In the genomic region with DNA sequence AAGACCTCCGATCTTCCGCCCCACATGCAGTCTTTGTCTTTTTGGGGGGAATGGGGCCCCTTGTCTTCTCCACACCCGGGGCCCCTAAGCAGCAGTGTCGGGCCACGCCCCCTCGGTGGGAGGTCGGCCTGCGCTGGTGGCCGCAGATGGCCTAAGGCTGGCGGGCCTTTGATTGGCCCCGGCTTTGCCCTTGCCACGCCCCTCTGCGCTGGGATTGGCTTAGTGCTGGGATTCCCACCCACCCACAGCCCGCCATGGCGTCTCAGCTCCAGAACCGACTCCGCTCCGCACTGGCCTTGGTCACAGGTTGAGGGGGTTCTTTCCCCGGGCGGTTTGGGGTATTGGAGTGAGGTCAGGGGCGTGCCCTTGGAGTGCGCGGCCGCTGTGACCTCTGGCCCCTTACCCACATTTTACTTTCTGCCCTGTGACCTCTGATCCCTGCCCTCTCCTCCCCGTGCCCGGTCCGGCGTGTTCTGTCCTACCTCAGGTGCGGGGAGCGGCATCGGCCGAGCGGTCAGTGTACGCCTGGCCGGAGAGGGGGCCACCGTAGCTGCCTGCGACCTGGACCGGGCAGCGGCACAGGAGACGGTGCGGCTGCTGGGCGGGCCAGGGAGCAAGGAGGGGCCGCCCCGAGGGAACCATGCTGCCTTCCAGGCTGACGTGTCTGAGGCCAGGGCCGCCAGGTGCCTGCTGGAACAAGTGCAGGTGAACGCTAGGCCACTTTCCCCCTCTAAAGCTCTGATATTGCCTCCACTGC, we compare ENCODE assay signal across 8 cellular contexts. TPM values are rescaled to one million over a fixed set of nuclear protein-coding genes. Genes with fewer than 3 reads are reported as not detected.
DNase-seq lines count a peak whose midpoint lies in the region; ATAC-seq, FAIRE-seq and TF ChIP-seq lines count a peak whose summit lies in the region.

A gene (plus strand): TSS at position 241 of the 757 bp plus-strand sequence. CDS start 14 bp downstream, at position 255.

- peaks cover 13% of the 10 kb centered on the region for H3K36me3 ChIP-seq in bronchial epithelial cell (ENCODE audit: control insufficient read depth, insufficient read depth, low read length)

- FAIRE-seq in bronchial epithelial cell (lab: Jason Lieb, UNC): no peak

- H3K27me3 ChIP-seq in bronchial epithelial cell (ENCODE audit: control insufficient read depth, insufficient read depth, low read length): no peaks in the 10 kb centered on the region

- peak; percentile 96 for DNase-seq in NCI-H2227 (lab: John Stamatoyannopoulos, UW; ENCODE audit: unreplicated experiment)
- DNase-seq in activated CD4-positive, CD25-positive, alpha-beta regulatory T cell (lab: John Stamatoyannopoulos, UW): peak; percentile 74 to 83 (median 80)
- DNase-seq in bronchial epithelial cell (ENCODE audit: low read depth): peak; percentile 82
- DNase-seq in iris pigment epithelial cell (ENCODE audit: low read depth): peak; percentile 90
- DNase-seq in smooth muscle cell of the brain vasculature (ENCODE audit: low read depth, low spot score): peak; percentile 77

- peak; percentile 36 for ATAC-seq in GM18505 (IDR thresholded peaks at IDR 0.05; ENCODE audit: unreplicated experiment)
- ATAC-seq in HG03066 (IDR thresholded peaks at IDR 0.05; ENCODE audit: low read depth, unreplicated experiment): peak; percentile 56
- ATAC-seq in HG02970 (IDR thresholded peaks at IDR 0.05; ENCODE audit: low FRiP score, unreplicated experiment): no peak

- no peak for TF ChIP-seq CTCF in bronchial epithelial cell (IDR thresholded peaks at IDR 0.05; ENCODE audit: insufficient read depth, low read length, severe bottlenecking)

- TF ChIP-seq POLR2A in GM18505 (IDR thresholded peaks at IDR 0.05; ENCODE audit: borderline replicate concordance, extremely low read depth, insufficient read depth, insufficient read length): peak; percentile 54

- peak within 1 kb of the TSS; percentile 92 for H3K4me3 ChIP-seq in bronchial epithelial cell (ENCODE audit: low read depth, low read length)

RNA-seq across cellular contexts. Expression of the gene that starts here (rescaled TPM):
- 59.8 and 76.4 TPM in 2 replicates for total RNA-seq in bronchial epithelial cell
